ENCODE assay signal across 9 cellular contexts in the genomic region with DNA sequence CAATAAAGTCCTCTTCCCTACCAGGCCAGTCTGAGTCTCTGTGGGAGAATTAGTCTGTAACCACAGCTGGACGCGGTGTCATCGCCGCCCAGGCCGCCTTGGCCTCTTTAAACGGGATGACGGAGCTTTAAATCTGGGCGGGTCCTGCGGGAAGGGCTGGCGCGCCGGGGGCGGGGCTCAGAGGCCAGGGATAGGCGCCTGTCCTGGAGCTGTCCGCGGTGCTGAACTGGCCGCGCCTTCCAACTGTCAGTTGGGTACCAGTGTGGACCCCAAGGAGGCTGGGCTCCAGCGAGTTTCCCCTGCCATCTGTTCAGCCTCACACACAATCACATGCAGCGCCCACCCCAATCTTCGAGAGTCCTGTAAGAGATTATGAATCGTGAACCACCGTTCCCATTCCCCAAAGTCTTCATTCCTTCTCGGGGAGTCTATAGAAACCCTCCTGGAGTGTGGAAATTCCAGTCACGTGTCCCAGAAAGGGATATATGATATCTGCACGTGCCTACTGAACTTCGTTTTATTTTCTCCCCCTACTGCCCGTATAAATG. TPM values are rescaled to one million over a fixed set of nuclear protein-coding genes. Genes with fewer than 3 reads are reported as not detected.
DNase-seq lines count a peak whose midpoint lies in the region; ATAC-seq, FAIRE-seq and TF ChIP-seq lines count a peak whose summit lies in the region.
"Had no signal": no experiment of that assay in that cellular context is flagged by ENCODE, and none has a peak within 500 bp of the region (broad histone marks: within the 10 kb centered on the region; RNA-seq: fewer than 3 reads in every experiment).

No MANE protein-coding gene starts in this region.

- peak; percentile 72 for FAIRE-seq in GM12892 (lab: Jason Lieb, UNC)
- FAIRE-seq: colon had no signal

- DNase-seq in GM12892 (ENCODE audit: insufficient read length) (no peak), NCI-H2227 (lab: John Stamatoyannopoulos, UW; ENCODE audit: unreplicated experiment) (peak; percentile 96), cerebellum (ENCODE audit: low spot score) (peak; percentile 76), kidney tubule cell (ENCODE audit: low spot score) (peak; percentile 89)
- DNase-seq in activated CD4-positive, alpha-beta T cell treated with anti-CD3 and anti-CD28 coated beads for 36 hours: peak; percentile 93
- peak; percentile 77 for DNase-seq in stimulated activated CD4-positive, alpha-beta T cell treated with anti-CD3 and anti-CD28 coated beads, Interleukin-4, amount 100 ng/mL, for 1 hour

- H3K27me3 Mint-ChIP-seq in activated CD4-positive, alpha-beta T cell treated with anti-CD3 and anti-CD28 coated beads for 36 hours: peaks cover 16% of the 10 kb centered on the region

- POLR2A ChIA-PET in activated CD4-positive, alpha-beta T cell treated with anti-CD3 and anti-CD28 coated beads for 36 hours (lab: Charles Lee): interaction anchor here (0.5 to 1.1 kb wide), 3 partner anchors 10 to 335 kb away, joined by 3 to 10 read pairs (median 4); a partner anchor contains a TSS

- no peak overlapping the region for H3K27ac Mint-ChIP-seq in activated CD4-positive, alpha-beta T cell treated with anti-CD3 and anti-CD28 coated beads for 36 hours

- no peaks in the 10 kb centered on the region for H3K36me3 Mint-ChIP-seq in activated CD4-positive, alpha-beta T cell treated with anti-CD3 and anti-CD28 coated beads for 36 hours (ENCODE audit: low read depth)

- no peaks in the 10 kb centered on the region for H3K9me3 Mint-ChIP-seq in activated CD4-positive, alpha-beta T cell treated with anti-CD3 and anti-CD28 coated beads for 36 hours (ENCODE audit: low read depth)

- H3K4me3 Mint-ChIP-seq in activated CD4-positive, alpha-beta T cell treated with anti-CD3 and anti-CD28 coated beads for 36 hours: no peak overlapping the region

- H3K4me1 Mint-ChIP-seq in activated CD4-positive, alpha-beta T cell treated with anti-CD3 and anti-CD28 coated beads for 36 hours: peaks cover 2% of the 10 kb centered on the region

- intact Hi-C loops in activated CD4-positive, alpha-beta T cell treated with anti-CD3 and anti-CD28 coated beads for 36 hours (cut with DNase I, micrococcal nuclease): loop anchor here in 1 of 2 experiments (1.0 to 5.0 kb wide), 3 partner anchors 11 to 188 kb away; no protein-coding TSS in a partner anchor

- ATAC-seq in activated CD4-positive, alpha-beta T cell treated with anti-CD3 and anti-CD28 coated beads for 36 hours: peak; percentile 73
- ATAC-seq in GM18520 (IDR thresholded peaks at IDR 0.05; ENCODE audit: unreplicated experiment): no peak
- no peak for ATAC-seq in GM19035 (IDR thresholded peaks at IDR 0.05; ENCODE audit: unreplicated experiment)

- TF ChIP-seq POLR2A in GM12892 (IDR thresholded peaks at IDR 0.05; ENCODE audit: low read depth, low read length): no peak

- CTCF ChIA-PET in activated CD4-positive, alpha-beta T cell treated with anti-CD3 and anti-CD28 coated beads for 36 hours (lab: Charles Lee): interaction anchor here (0.7 to 5.5 kb wide), 5 partner anchors 11 to 129 kb away, joined by 3 to 52 read pairs (median 3); no protein-coding TSS in a partner anchor

RNA-seq across cellular contexts. Expression of a gene that starts 11.5 kb away (rescaled TPM):
- 0.53 TPM for polyA plus RNA-seq in GM12892 (2012; ENCODE audit: missing spikeins)
- total RNA-seq in activated CD4-positive, alpha-beta T cell treated with anti-CD3 and anti-CD28 coated beads for 36 hours: 1 to 10 TPM; 2.3 to 3.0 TPM
- total RNA-seq in cerebellum: 97.6 TPM

RNA-seq across cellular contexts. Expression of a gene that starts 20.5 kb away (rescaled TPM):
- polyA plus RNA-seq in GM12892 (2012; ENCODE audit: missing spikeins): 17.1 TPM
- 10 to 100 TPM; 60.1 TPM for total RNA-seq in activated CD4-positive, alpha-beta T cell treated with anti-CD3 and anti-CD28 coated beads for 36 hours
- 3.9 TPM for total RNA-seq in cerebellum

RNA-seq across cellular contexts. Expression of a gene that starts 22.5 kb away (rescaled TPM):
- polyA plus RNA-seq in GM12892 (2012; ENCODE audit: missing spikeins): 16.9 TPM
- total RNA-seq in activated CD4-positive, alpha-beta T cell treated with anti-CD3 and anti-CD28 coated beads for 36 hours: 10 to 100 TPM; 27.0 to 32.7 TPM
- not detected for total RNA-seq in cerebellum

RNA-seq across cellular contexts. Expression of a gene that starts 23.1 kb away (rescaled TPM):
- 0.19 TPM for polyA plus RNA-seq in GM12892 (2012; ENCODE audit: missing spikeins)
- under 1 TPM; 0.93 to 0.98 TPM for total RNA-seq in activated CD4-positive, alpha-beta T cell treated with anti-CD3 and anti-CD28 coated beads for 36 hours
- 5.3 TPM for total RNA-seq in cerebellum

RNA-seq across cellular contexts. Expression of a gene that starts 27.5 kb away (rescaled TPM):
- not detected for polyA plus RNA-seq in GM12892 (2012; ENCODE audit: missing spikeins)
- not detected for total RNA-seq in activated CD4-positive, alpha-beta T cell treated with anti-CD3 and anti-CD28 coated beads for 36 hours
- total RNA-seq in cerebellum: 0.73 TPM

Comparison
In these comparisons a context has a peak if more than half of its experiments do, and no peak if none do; other contexts are left out.
1. RNA of a gene that starts 11.5 kb away (total RNA-seq): 97.6 TPM in cerebellum (single experiment); 2.3 to 3.0 TPM in activated CD4-positive, alpha-beta T cell treated with anti-CD3 and anti-CD28 coated beads for 36 hours; every median in the first group is over 10 times any median in the second.
2. RNA of a gene that starts 20.5 kb away (total RNA-seq): 60.1 TPM in activated CD4-positive, alpha-beta T cell treated with anti-CD3 and anti-CD28 coated beads for 36 hours; 3.9 TPM in cerebellum (single experiment); every median in the first group is over 10 times any median in the second.
3. RNA of a gene that starts 22.5 kb away (total RNA-seq): 27.0 to 32.7 TPM in activated CD4-positive, alpha-beta T cell treated with anti-CD3 and anti-CD28 coated beads for 36 hours; not detected in cerebellum (single experiment); every median in the first group is over 10 times any median in the second.